31 cellular contexts compared by ENCODE assay signal in the genomic region with DNA sequence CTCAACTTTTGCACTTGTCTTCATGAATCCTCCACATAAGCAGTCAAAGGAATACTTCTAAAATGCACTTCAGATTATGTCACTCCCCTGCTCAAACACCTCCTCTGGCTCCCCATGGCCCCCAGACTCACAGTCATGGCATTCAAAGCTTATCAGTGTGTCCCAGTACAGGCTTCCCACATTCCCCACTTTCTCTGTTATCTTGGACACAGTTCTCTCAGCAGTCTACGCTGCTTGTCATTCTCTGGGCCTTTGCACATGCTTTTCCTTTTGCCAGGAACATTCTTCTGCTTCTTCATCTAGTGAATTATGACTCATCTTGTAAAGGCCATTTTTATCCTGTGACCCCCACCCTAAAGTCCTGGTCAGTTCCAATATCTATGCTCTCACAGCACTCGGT. TPM values are rescaled to one million over a fixed set of nuclear protein-coding genes. Genes with fewer than 3 reads are reported as not detected.
"Had no signal": no experiment of that assay in that cellular context is flagged by ENCODE, and none has a peak within 500 bp of the region (broad histone marks: within the 10 kb centered on the region; RNA-seq: fewer than 3 reads in every experiment).

No MANE protein-coding gene starts in this region.

- H3K27ac ChIP-seq: body of pancreas, epithelial cell of prostate, esophagus squamous epithelium, WERI-Rb-1 had no signal

- H3K4me1 ChIP-seq: body of pancreas, esophagus squamous epithelium had no signal

- H3K4me3 ChIP-seq: body of pancreas, esophagus squamous epithelium had no signal

- H3K9me3 ChIP-seq: body of pancreas had no signal

- DNase-seq: activated B cell treated with CpG ODN at 0.5 μM for 24 hours; activated CD4-positive, alpha-beta T cell treated with anti-CD3 and anti-CD28 coated beads for 48 hours; activated CD4-positive, alpha-beta T cell treated with anti-CD3 and anti-CD28 coated beads, Interleukin-2, amount 50 U/mL, for 1 hour; activated CD4-positive, alpha-beta T cell treated with anti-CD3 and anti-CD28 coated beads, Interleukin-2, amount 50 U/mL, for 48 hours; activated CD8-positive, alpha-beta memory T cell treated with anti-CD3 and anti-CD28 coated beads for 24 hours; activated CD8-positive, alpha-beta T cell treated with anti-CD3 and anti-CD28 coated beads for 36 hours; activated effector memory CD4-positive, alpha-beta T cell treated with Interleukin-2 at 50 U/mL for 16 hours; activated gamma-delta T cell treated with Interleukin-2 at 50 U/mL for 16 hours; activated naive CD4-positive, alpha-beta T cell treated with anti-CD3 and anti-CD28 coated beads, Interleukin-2, amount 50 U/mL, for 16 hours; activated naive CD4-positive, alpha-beta T cell treated with Interleukin-2 at 50 U/mL for 16 hours; activated T-cell treated with anti-CD3 and anti-CD28 coated beads, Interleukin-2, amount 50 U/mL, for 4 hours; amygdala; aorta; body of pancreas; cortex of kidney; dermis blood vessel endothelial cell; effector CD4-positive, alpha-beta T cell; effector memory CD8-positive, alpha-beta T cell; esophagus squamous epithelium; foreskin fibroblast; T-helper 1 cell; T-helper 17 cell; T1000; WERI-Rb-1 had no signal

- ATAC-seq: activated CD4-positive, CD25-positive, alpha-beta regulatory T cell treated with anti-CD3 and anti-CD28 coated beads, Interleukin-2, amount 50 U/mL, for 24 hours; activated CD8-positive, alpha-beta T cell treated with anti-CD3 and anti-CD28 coated beads for 36 hours; activated T-cell treated with anti-CD3 and anti-CD28 coated beads, Interleukin-2, amount 50 U/mL, for 4 hours; activated T-helper 17 cell treated with anti-CD3 and anti-CD28 coated beads, Interleukin-2, amount 50 U/mL, for 72 hours; body of pancreas; effector memory CD8-positive, alpha-beta T cell; T-helper 17 cell had no signal

- FAIRE-seq: colon, endometrium, endothelial cell of umbilical vein, frontal cortex had no signal

- H3K27me3 ChIP-seq: body of pancreas had no signal

- H3K36me3 ChIP-seq: esophagus squamous epithelium, WERI-Rb-1 had no signal

RNA-seq across cellular contexts. Expression of a gene that starts 31.8 kb away (rescaled TPM):
- total RNA-seq: activated CD8-positive, alpha-beta T cell treated with anti-CD3 and anti-CD28 coated beads for 36 hours; activated T-helper 17 cell treated with anti-CD3 and anti-CD28 coated beads, Interleukin-2, amount 50 U/mL, for 72 hours; dermis blood vessel endothelial cell had no signal
